ENCODE assay signal across 1 cellular context in genomic region chr6:142883011-142883410, GRCh38.
TF ChIP-seq lines count a peak whose summit lies in the region.

No MANE protein-coding gene starts in this region.

TF ChIP-seq in GM23338, 12 proteins besides CTCF, POLR2A, EP300 and RAD21 (continued from another document):
- no peak for TF ChIP-seq ZNF462 (CRISPR knock-in tag; IDR thresholded peaks at IDR 0.05)
